In genomic region chr7:134966691-134967090, GRCh38 we compare ENCODE assay signal across 28 cellular contexts. TPM values are rescaled to one million over a fixed set of nuclear protein-coding genes. Genes with fewer than 3 reads are reported as not detected.
A peak's percentile ranks its signal among the peaks of the same experiment; 100 is the strongest.
DNase-seq lines count a peak whose midpoint lies in the region; ATAC-seq and TF ChIP-seq lines count a peak whose summit lies in the region.
"Had no signal": no experiment of that assay in that cellular context is flagged by ENCODE, and none has a peak within 500 bp of the region (broad histone marks: within the 10 kb centered on the region; RNA-seq: fewer than 3 reads in every experiment).

No MANE protein-coding gene starts in this region.

- no peaks in the 10 kb centered on the region for H3K9me3 Mint-ChIP-seq in progenitor cell of endocrine pancreas (ENCODE audit: low read depth)
- H3K9me3 Mint-ChIP-seq: activated naive CD4-positive, alpha-beta T cell treated with anti-CD3 and anti-CD28 coated beads, Interleukin-2, amount 10 ng/mL, durations not matched to agents 7 days and 5 days; activated T-cell treated with anti-CD3 and anti-CD28 coated beads, Interleukin-2, amount 50 U/mL, for 72 hours; natural killer cell treated with Interleukin-12 subunit alpha and Interleukin-12 subunit beta and Interleukin-15 and Interleukin-18, amount 100 ng/mL, for 72 hours had no signal

- H3K36me3 ChIP-seq in gastrocnemius medialis (peaks cover 0 to 6% of the 10 kb centered on the region in 2 donors), sigmoid colon (peaks cover 29 to 90% (median 48%) of the 10 kb centered on the region in 4 donors)

- H3K4me1 Mint-ChIP-seq in progenitor cell of endocrine pancreas (ENCODE audit: low read depth) = peaks cover 7% of the 10 kb centered on the region
- H3K4me1 Mint-ChIP-seq: activated naive CD4-positive, alpha-beta T cell treated with anti-CD3 and anti-CD28 coated beads, Interleukin-2, amount 10 ng/mL, durations not matched to agents 7 days and 5 days had no signal

- H3K9me3 ChIP-seq in gastrocnemius medialis (no peaks in the 10 kb centered on the region), sigmoid colon (no peaks in the 10 kb centered on the region)
- H3K9me3 ChIP-seq: pancreas, right lobe of liver, tibial nerve had no signal

- in situ Hi-C loops in gastrocnemius medialis (cut with MboI; ENCODE audit: low sequenced_read_pairs in 4 of 4) = loop anchor here in 2 of 4 donors (25.0 kb wide), 1 partner anchor 279 kb away; no protein-coding TSS in a partner anchor

- TF ChIP-seq EP300 in sigmoid colon (IDR thresholded peaks at IDR 0.05) = no peak

- no peaks in the 10 kb centered on the region for H3K27me3 Mint-ChIP-seq in progenitor cell of endocrine pancreas

- H3K36me3 Mint-ChIP-seq in progenitor cell of endocrine pancreas (ENCODE audit: insufficient read depth) = peaks cover 23% of the 10 kb centered on the region
- H3K36me3 Mint-ChIP-seq: activated naive CD4-positive, alpha-beta T cell treated with anti-CD3 and anti-CD28 coated beads, Interleukin-2, amount 10 ng/mL, durations not matched to agents 7 days and 5 days; natural killer cell treated with Interleukin-12 subunit alpha and Interleukin-12 subunit beta and Interleukin-15 and Interleukin-18, amount 100 ng/mL, for 72 hours had no signal

- H3K4me3 ChIP-seq in gastrocnemius medialis = no peak overlapping the region
- H3K4me3 ChIP-seq in sigmoid colon = no peak overlapping the region
- H3K4me3 ChIP-seq: cardiac muscle cell, pancreas, right lobe of liver, tibial nerve had no signal

- TF ChIP-seq CTCF in gastrocnemius medialis (IDR thresholded peaks at IDR 0.05 in 4 of 5, conservative IDR thresholded peaks at IDR 0.05 in 1 of 5) = no peak
- no peak for TF ChIP-seq CTCF in sigmoid colon (IDR thresholded peaks at IDR 0.05)
- TF ChIP-seq CTCF in progenitor cell of endocrine pancreas (IDR thresholded peaks at IDR 0.05; ENCODE audit: unreplicated experiment) = no peak

- H3K27ac ChIP-seq in gastrocnemius medialis (no peak overlapping the region), sigmoid colon (peak overlapping the region in 2 of 4 donors; percentile 13 to 48)
- H3K27ac ChIP-seq: cardiac muscle cell, pancreas, right lobe of liver, tibial nerve had no signal

- H3K4me3 Mint-ChIP-seq in progenitor cell of endocrine pancreas (ENCODE audit: low read depth) = no peak overlapping the region
- H3K4me3 Mint-ChIP-seq: activated naive CD4-positive, alpha-beta T cell treated with anti-CD3 and anti-CD28 coated beads, Interleukin-2, amount 10 ng/mL, durations not matched to agents 7 days and 5 days; activated T-cell treated with anti-CD3 and anti-CD28 coated beads, Interleukin-2, amount 50 U/mL, for 72 hours; natural killer cell treated with Interleukin-12 subunit alpha and Interleukin-12 subunit beta and Interleukin-15 and Interleukin-18, amount 100 ng/mL, for 72 hours had no signal

- WGBS in sigmoid colon, 2 donors = 28 to 65% methylated on average over 3 of the region's 3 CpGs

- no peak overlapping the region for H3K27ac Mint-ChIP-seq in progenitor cell of endocrine pancreas
- H3K27ac Mint-ChIP-seq: activated naive CD4-positive, alpha-beta T cell treated with anti-CD3 and anti-CD28 coated beads, Interleukin-2, amount 10 ng/mL, durations not matched to agents 7 days and 5 days; activated T-cell treated with anti-CD3 and anti-CD28 coated beads, Interleukin-2, amount 50 U/mL, for 72 hours; natural killer cell treated with Interleukin-12 subunit alpha and Interleukin-12 subunit beta and Interleukin-15 and Interleukin-18, amount 100 ng/mL, for 72 hours had no signal

- no peak for TF ChIP-seq POLR2A in gastrocnemius medialis (IDR thresholded peaks at IDR 0.05)
- no peak for TF ChIP-seq POLR2A in sigmoid colon (IDR thresholded peaks at IDR 0.05)

- H3K4me1 ChIP-seq in gastrocnemius medialis (no peaks in the 10 kb centered on the region), sigmoid colon (peaks cover 0 to 15% (median 11%) of the 10 kb centered on the region in 4 donors)
- H3K4me1 ChIP-seq: pancreas, right lobe of liver had no signal

- DNase-seq in COLO668 (lab: John Stamatoyannopoulos, UW; ENCODE audit: unreplicated experiment) (peak; percentile 40), DMS153 treated with DMSO at 0.1 percent for 48 hours (lab: John Stamatoyannopoulos, UW; ENCODE audit: unreplicated experiment) (peak; percentile 57), NCI-H69 (lab: John Stamatoyannopoulos, UW) (peak; percentile 77), left colon (no peak), gastrocnemius medialis (no peak), sigmoid colon (no peak), progenitor cell of endocrine pancreas (ENCODE audit: low spot score, unreplicated experiment) (no peak)
- DNase-seq: activated CD4-positive, alpha-beta T cell treated with anti-CD3 and anti-CD28 coated beads for 4 hours; activated naive CD4-positive, alpha-beta T cell treated with anti-CD3 and anti-CD28 coated beads, Interleukin-2, amount 10 ng/mL, durations not matched to agents 7 days and 5 days; activated T-cell treated with anti-CD3 and anti-CD28 coated beads, Interleukin-2, amount 50 U/mL, for 72 hours; amniotic stem cell; cortex of kidney; foreskin melanocyte; hypothalamus; Kasumi-1; midbrain; NCI-H2171; NK-92 treated with Interleukin-12 subunit alpha and Interleukin-12 subunit beta, amount 100 ng/mL, for 24 hours; pancreas; right lobe of liver; stimulated activated CD4-positive, alpha-beta T cell treated with anti-CD3 and anti-CD28 coated beads, Interleukin-15, amount 100 ng/mL, for 24 hours; stimulated activated naive CD8-positive, alpha-beta T cell treated with anti-CD3 and anti-CD28 coated beads, Interleukin-15, Interleukin-2, amounts not matched to agents 100 U/mL and 50 U/mL, for 24 hours; T-helper 1 cell had no signal

- intact Hi-C loops in left colon (cut with DNase I, micrococcal nuclease) (no loop called here), gastrocnemius medialis (cut with DNase I; ENCODE audit: low total_unique reads) (no loop called here), sigmoid colon (cut with DNase I) (no loop called here)

- H3K27me3 ChIP-seq in gastrocnemius medialis (no peaks in the 10 kb centered on the region), sigmoid colon (no peaks in the 10 kb centered on the region)
- H3K27me3 ChIP-seq: cardiac muscle cell, pancreas, right lobe of liver, tibial nerve had no signal

- ATAC-seq in left colon (peak; percentile 89), gastrocnemius medialis (no peak)
- ATAC-seq: activated T-cell treated with anti-CD3 and anti-CD28 coated beads, Interleukin-2, amount 50 U/mL, for 72 hours; esophagus mucosa; HCT116; natural killer cell treated with Interleukin-12 subunit alpha and Interleukin-12 subunit beta and Interleukin-15 and Interleukin-18, amount 100 ng/mL, for 72 hours; pancreas; right lobe of liver; stimulated activated naive CD8-positive, alpha-beta T cell treated with anti-CD3 and anti-CD28 coated beads, Interleukin-15, Interleukin-2, amounts not matched to agents 100 U/mL and 50 U/mL, for 24 hours had no signal

RNA-seq across cellular contexts. Expression of gene AGBL3, which starts 19.6 kb away (rescaled TPM):
- under 1 TPM; 0.64 to 0.78 TPM for total RNA-seq in left colon
- 1 to 10 TPM in 3 of 4 donors, under 1 TPM in 1; 0.61 to 1.9 (median 1.0) TPM for total RNA-seq in gastrocnemius medialis
- 1 to 10 TPM in 3 of 4 donors, under 1 TPM in 1; 0.95 to 3.1 (median 1.1) TPM for total RNA-seq in sigmoid colon
- polyA plus RNA-seq in sigmoid colon = under 1 TPM; 0.23 to 0.93 (median 0.60) TPM
- total RNA-seq in progenitor cell of endocrine pancreas = 7.7 and 8.8 TPM in 2 replicates

Comparison
In these comparisons a context has a peak if more than half of its experiments do, and no peak if none do; other contexts are left out.
1. DNase-seq: peak in COLO668 (single experiment), DMS153 treated with DMSO at 0.1 percent for 48 hours (single experiment) and NCI-H69 (single experiment); none in left colon (0 of 2), gastrocnemius medialis (0 of 2), sigmoid colon (single experiment) and progenitor cell of endocrine pancreas (single experiment).